In genomic region chr5:139772927-139773690, GRCh38 we compare ENCODE assay signal across 30 cellular contexts. TPM values are rescaled to one million over a fixed set of nuclear protein-coding genes. Genes with fewer than 3 reads are reported as not detected.
"Had no signal": no experiment of that assay in that cellular context is flagged by ENCODE, and none has a peak within 500 bp of the region (broad histone marks: within the 10 kb centered on the region; RNA-seq: fewer than 3 reads in every experiment).

No MANE protein-coding gene starts in this region.

- H3K9me3 Mint-ChIP-seq: immature natural killer cell; naive thymus-derived CD8-positive, alpha-beta T cell; nephron; neural crest cell; stimulated activated naive B cell treated with anti-CD40 and anti-IgM and Interleukin-4, amounts not matched to agents 10 μg/mL and 1 μg/mL and 100 μg/mL, for 72 hours had no signal

- H3K4me1 Mint-ChIP-seq: nephron had no signal

- H3K27ac ChIP-seq: left lung, lower lobe of right lung, pancreas, prostate gland, stomach, testis, thyroid gland, transverse colon, upper lobe of left lung, vagina had no signal

- DNase-seq: hypothalamus; immature natural killer cell; kidney; left colon; lower lobe of right lung; mammary epithelial cell; mesenchymal stem cell; naive thymus-derived CD8-positive, alpha-beta T cell; nucleus accumbens; retina; right cardiac atrium; stimulated activated CD4-positive, alpha-beta T cell treated with anti-CD3 and anti-CD28 coated beads, Interleukin-1b, Interleukin-23, amount 100 ng/mL, for 48 hours; stimulated activated CD4-positive, alpha-beta T cell treated with anti-CD3 and anti-CD28 coated beads, Interleukin-2, amount 100 ng/mL, for 48 hours; stimulated activated CD4-positive, alpha-beta T cell treated with anti-CD3 and anti-CD28 coated beads, Interleukin-4, amount 100 ng/mL, for 4 hours; stimulated activated CD8-positive, alpha-beta memory T cell treated with anti-CD3 and anti-CD28 coated beads, Interleukin-4, amount 100 ng/mL, for 48 hours; stimulated activated naive B cell treated with anti-CD40 and anti-IgM and Interleukin-4, amounts not matched to agents 10 μg/mL and 1 μg/mL and 100 μg/mL, for 72 hours; stimulated activated naive CD8-positive, alpha-beta T cell treated with anti-CD3 and anti-CD28 coated beads, Interleukin-15, Interleukin-2, amounts not matched to agents 100 U/mL and 50 U/mL, for 24 hours; stomach; testis; thyroid gland; transverse colon; upper lobe of left lung had no signal

- H3K36me3 ChIP-seq: left lung, lower lobe of right lung, pancreas, prostate gland, stomach, thyroid gland, transverse colon, upper lobe of left lung, vagina had no signal

- ATAC-seq: left colon; left lung; lower lobe of right lung; naive thymus-derived CD8-positive, alpha-beta T cell; pancreas; right cardiac atrium; stimulated activated naive B cell treated with anti-CD40 and anti-IgM and Interleukin-4, amounts not matched to agents 10 μg/mL and 1 μg/mL and 100 μg/mL, for 72 hours; stimulated activated naive CD8-positive, alpha-beta T cell treated with anti-CD3 and anti-CD28 coated beads, Interleukin-15, Interleukin-2, amounts not matched to agents 100 U/mL and 50 U/mL, for 24 hours had no signal

- H3K27me3 ChIP-seq: left lung, pancreas, testis, thyroid gland, transverse colon, upper lobe of left lung, vagina had no signal

- H3K9me3 ChIP-seq: left lung, lower lobe of right lung, pancreas, prostate gland, stomach, testis, thyroid gland, transverse colon, upper lobe of left lung, vagina had no signal

- H3K4me2 ChIP-seq: smooth muscle cell had no signal

- H3K36me3 Mint-ChIP-seq: immature natural killer cell; naive thymus-derived CD8-positive, alpha-beta T cell; stimulated activated naive B cell treated with anti-CD40 and anti-IgM and Interleukin-4, amounts not matched to agents 10 μg/mL and 1 μg/mL and 100 μg/mL, for 72 hours had no signal

- H3K27ac Mint-ChIP-seq: stimulated activated naive B cell treated with anti-CD40 and anti-IgM and Interleukin-4, amounts not matched to agents 10 μg/mL and 1 μg/mL and 100 μg/mL, for 72 hours had no signal

- H3K4me1 ChIP-seq: pancreas, prostate gland, vagina had no signal

- H3K4me3 Mint-ChIP-seq: nephron, neural crest cell had no signal

- H3K4me3 ChIP-seq: left lung, lower lobe of right lung, pancreas, prostate gland, smooth muscle cell, stomach, testis, thyroid gland, transverse colon, upper lobe of left lung, vagina had no signal

RNA-seq across cellular contexts. Expression of gene PSD2, which starts 22.5 kb away (rescaled TPM):
- total RNA-seq: lower lobe of right lung had no signal
- polyA plus RNA-seq: liver, mammary epithelial cell had no signal
